1 cellular context compared by ENCODE assay signal in genomic region chr2:191677646-191678436, GRCh38.
TF ChIP-seq lines count a peak whose summit lies in the region.

NABP1 (plus strand) TSS chr2:191678136; CDS start chr2:191678615, 479 bp downstream.

TF ChIP-seq in K562, 482 proteins besides CTCF, POLR2A, EP300 and RAD21 (continued from another document and continues in another):
- no peak for TF ChIP-seq ATF3 (IDR thresholded peaks at IDR 0.05)
- TF ChIP-seq ATF3 (CRISPR knock-in tag; conservative IDR thresholded peaks at IDR 0.05), result no peak
- no peak for TF ChIP-seq SFPQ (IDR thresholded peaks at IDR 0.05; ENCODE audit: low read depth, low read length)
- no peak for TF ChIP-seq U2AF2 (optimal IDR thresholded peaks at IDR 0.05; ENCODE audit: low read depth, low read length)
- TF ChIP-seq DACH1 (IDR thresholded peaks at IDR 0.05; ENCODE audit: partially characterized antibody), result no peak
- peak; percentile 84 for TF ChIP-seq ZNF134 (CRISPR knock-in tag; conservative IDR thresholded peaks at IDR 0.05)
- no peak for TF ChIP-seq BRF2 (IDR thresholded peaks at IDR 0.05; ENCODE audit: borderline replicate concordance, insufficient read depth, insufficient read length)
- no peak for TF ChIP-seq ZNF121 (CRISPR knock-in tag; conservative IDR thresholded peaks at IDR 0.05)
- TF ChIP-seq ATF1 (CRISPR knock-in tag; IDR thresholded peaks at IDR 0.05), result peak; percentile 58; the same call in 1 of the 2 replicates
- peak; percentile 82 for TF ChIP-seq ATF1 (tag; IDR thresholded peaks at IDR 0.05)
- TF ChIP-seq TEAD4 (IDR thresholded peaks at IDR 0.05; ENCODE audit: low read length), result no peak
- TF ChIP-seq TEAD4 (CRISPR knock-in tag; IDR thresholded peaks at IDR 0.05; ENCODE audit: borderline replicate concordance), result no peak
- 0 out of 2 replicates have a peak, but pooled peaks have one; percentile 60 for TF ChIP-seq CHCHD3 (CRISPR knock-in tag; IDR thresholded peaks at IDR 0.05)
- TF ChIP-seq ILF3 (IDR thresholded peaks at IDR 0.05; ENCODE audit: borderline replicate concordance), result peak; percentile 24; the same call in 1 of the 2 replicates
- TF ChIP-seq IRF1 (CRISPR knock-in tag; IDR thresholded peaks at IDR 0.05; ENCODE audit: borderline replicate concordance), result peak; percentile 44; the same call in 1 of the 2 replicates
- no peak for TF ChIP-seq PHF20 (IDR thresholded peaks at IDR 0.05; ENCODE audit: partially characterized antibody)
- no peak for TF ChIP-seq USF2 (CRISPR knock-in tag; IDR thresholded peaks at IDR 0.05)
- no peak for TF ChIP-seq MYBL2 (IDR thresholded peaks at IDR 0.05; ENCODE audit: low read depth)
- no peak for TF ChIP-seq MYBL2 (CRISPR knock-in tag; IDR thresholded peaks at IDR 0.05; ENCODE audit: borderline replicate concordance)
- no peak for TF ChIP-seq ZHX1 (conservative IDR thresholded peaks at IDR 0.05; ENCODE audit: low read length)
- TF ChIP-seq BCOR (IDR thresholded peaks at IDR 0.05), result peak; percentile 46
- TF ChIP-seq ZBTB2 (IDR thresholded peaks at IDR 0.05), result no peak
- no peak for TF ChIP-seq REST (CRISPR knock-in tag; IDR thresholded peaks at IDR 0.05; ENCODE audit: low read depth)
- TF ChIP-seq CBX1 (IDR thresholded peaks at IDR 0.05; ENCODE audit: low read depth), result peak; percentile 92
- peak; percentile 31; the same call in 1 of the 2 replicates for TF ChIP-seq SMARCA4 (IDR thresholded peaks at IDR 0.05)
- TF ChIP-seq SMAD2 (IDR thresholded peaks at IDR 0.05; ENCODE audit: low read depth, low read length), result no peak
- no peak for TF ChIP-seq ZNF583 (CRISPR knock-in tag; IDR thresholded peaks at IDR 0.05)
- no peak for TF ChIP-seq ATF4 (CRISPR knock-in tag; IDR thresholded peaks at IDR 0.05)
- TF ChIP-seq ELF4 (CRISPR knock-in tag; IDR thresholded peaks at IDR 0.05), result no peak
- TF ChIP-seq ZBTB8A (IDR thresholded peaks at IDR 0.05; ENCODE audit: partially characterized antibody), result no peak
- TF ChIP-seq HCFC1 (IDR thresholded peaks at IDR 0.05; ENCODE audit: low read depth, low read length), result no peak
- TF ChIP-seq SIX5 (IDR thresholded peaks at IDR 0.05; ENCODE audit: borderline replicate concordance in 1 of 2, insufficient read depth in 1 of 2, low read depth in 1 of 2, low read length in 2 of 2), result no peak
- TF ChIP-seq ZBTB9 (CRISPR knock-in tag; IDR thresholded peaks at IDR 0.05), result no peak
- peak; percentile 95 for TF ChIP-seq TFAP4 (CRISPR knock-in tag; IDR thresholded peaks at IDR 0.05; ENCODE audit: borderline replicate concordance)
- TF ChIP-seq CUX1 (CRISPR knock-in tag; IDR thresholded peaks at IDR 0.05), result no peak
